In genomic region chr5:138963763-138964371, GRCh38 we compare ENCODE assay signal across 1 cellular context.
TF ChIP-seq lines count a peak whose summit lies in the region.

No MANE protein-coding gene starts in this region.

TF ChIP-seq in H1, 55 proteins besides CTCF, POLR2A, EP300 and RAD21 (continued from another document):
- TF ChIP-seq TCF12 (IDR thresholded peaks at IDR 0.05; ENCODE audit: low read depth, low read length) (no peak), NRF1 (IDR thresholded peaks at IDR 0.05; ENCODE audit: low read depth, low read length) (no peak), KDM1A (IDR thresholded peaks at IDR 0.05; ENCODE audit: borderline replicate concordance, low read length) (no peak), NANOG (IDR thresholded peaks at IDR 0.05; ENCODE audit: insufficient read depth, low read depth, low read length, poor library complexity, severe bottlenecking) (no peak), SIRT6 (IDR thresholded peaks at IDR 0.05; ENCODE audit: low read length) (no peak), MAX (IDR thresholded peaks at IDR 0.05) (no peak)
TF ChIP-seq in H1: peak in this region for 0.
